1 cellular context compared by ENCODE assay signal in genomic region chr19:5975388-5975728, GRCh38.
TF ChIP-seq lines count a peak whose summit lies in the region.

No MANE protein-coding gene starts in this region.

TF ChIP-seq in SK-N-SH treated with all-trans-retinoic acid at 6 μM for 48 hours, 23 proteins besides CTCF, POLR2A, EP300 and RAD21 (continued from another document):
- TF ChIP-seq CREB5 (CRISPR knock-in tag; IDR thresholded peaks at IDR 0.05; ENCODE audit: low read depth) (no peak), ZC3H10 (CRISPR knock-in tag; IDR thresholded peaks at IDR 0.05) (no peak), ARNTL (CRISPR knock-in tag; IDR thresholded peaks at IDR 0.05; ENCODE audit: borderline replicate concordance, low read depth) (no peak), BACH2 (CRISPR knock-in tag; IDR thresholded peaks at IDR 0.05; ENCODE audit: borderline replicate concordance) (no peak), ZFP3 (CRISPR knock-in tag; IDR thresholded peaks at IDR 0.05) (no peak), TCF4 (CRISPR knock-in tag; IDR thresholded peaks at IDR 0.05; ENCODE audit: borderline replicate concordance) (no peak), ZNF70 (CRISPR knock-in tag; IDR thresholded peaks at IDR 0.05) (no peak), TOX (CRISPR knock-in tag; IDR thresholded peaks at IDR 0.05; ENCODE audit: borderline replicate concordance) (no peak), ISL1 (CRISPR knock-in tag; IDR thresholded peaks at IDR 0.05) (no peak), TSHZ2 (CRISPR knock-in tag; IDR thresholded peaks at IDR 0.05) (no peak), POU6F1 (CRISPR knock-in tag; IDR thresholded peaks at IDR 0.05; ENCODE audit: borderline replicate concordance, low read depth) (no peak), RARB (CRISPR knock-in tag; IDR thresholded peaks at IDR 0.05) (no peak), GLIS3 (CRISPR knock-in tag; IDR thresholded peaks at IDR 0.05) (no peak)
TF ChIP-seq in SK-N-SH treated with all-trans-retinoic acid at 6 μM for 48 hours: peak in this region for 0.
